ENCODE assay signal across 1 cellular context in the genomic region with DNA sequence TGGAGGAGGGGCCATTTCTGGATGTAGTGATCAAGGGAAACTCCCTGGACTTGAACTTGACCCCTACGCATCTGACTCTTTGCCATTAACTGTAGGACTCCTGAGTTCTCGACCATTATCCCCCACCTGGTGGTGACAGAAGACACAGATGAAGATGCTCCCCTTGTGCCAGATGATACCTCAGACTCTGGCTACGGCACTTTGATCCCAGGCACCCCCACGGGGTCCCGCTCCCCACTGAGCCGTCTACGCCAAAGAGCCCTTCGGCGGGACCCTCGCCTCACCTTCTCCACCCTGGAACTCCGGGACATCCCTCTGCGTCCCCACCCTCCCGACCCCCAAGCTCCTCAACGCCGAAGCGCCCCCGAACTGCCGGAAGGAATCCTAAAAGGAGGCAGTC.
TF ChIP-seq lines count a peak whose summit lies in the region.

No MANE protein-coding gene starts in this region.

TF ChIP-seq in A549, 52 proteins besides CTCF, POLR2A, EP300 and RAD21:
- TF ChIP-seq HOXA7 (CRISPR knock-in tag; IDR thresholded peaks at IDR 0.05) (0 out of 2 replicates have a peak, but pooled peaks have one; percentile 63), SMC3 (IDR thresholded peaks at IDR 0.05) (no peak)
- TF ChIP-seq, protein P1, sequence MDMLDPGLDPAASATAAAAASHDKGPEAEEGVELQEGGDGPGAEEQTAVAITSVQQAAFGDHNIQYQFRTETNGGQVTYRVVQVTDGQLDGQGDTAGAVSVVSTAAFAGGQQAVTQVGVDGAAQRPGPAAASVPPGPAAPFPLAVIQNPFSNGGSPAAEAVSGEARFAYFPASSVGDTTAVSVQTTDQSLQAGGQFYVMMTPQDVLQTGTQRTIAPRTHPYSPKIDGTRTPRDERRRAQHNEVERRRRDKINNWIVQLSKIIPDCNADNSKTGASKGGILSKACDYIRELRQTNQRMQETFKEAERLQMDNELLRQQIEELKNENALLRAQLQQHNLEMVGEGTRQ (IDR thresholded peaks at IDR 0.05), result 0 out of 2 replicates have a peak, but pooled peaks have one; percentile 9
